11 cellular contexts compared by ENCODE assay signal in the genomic region with DNA sequence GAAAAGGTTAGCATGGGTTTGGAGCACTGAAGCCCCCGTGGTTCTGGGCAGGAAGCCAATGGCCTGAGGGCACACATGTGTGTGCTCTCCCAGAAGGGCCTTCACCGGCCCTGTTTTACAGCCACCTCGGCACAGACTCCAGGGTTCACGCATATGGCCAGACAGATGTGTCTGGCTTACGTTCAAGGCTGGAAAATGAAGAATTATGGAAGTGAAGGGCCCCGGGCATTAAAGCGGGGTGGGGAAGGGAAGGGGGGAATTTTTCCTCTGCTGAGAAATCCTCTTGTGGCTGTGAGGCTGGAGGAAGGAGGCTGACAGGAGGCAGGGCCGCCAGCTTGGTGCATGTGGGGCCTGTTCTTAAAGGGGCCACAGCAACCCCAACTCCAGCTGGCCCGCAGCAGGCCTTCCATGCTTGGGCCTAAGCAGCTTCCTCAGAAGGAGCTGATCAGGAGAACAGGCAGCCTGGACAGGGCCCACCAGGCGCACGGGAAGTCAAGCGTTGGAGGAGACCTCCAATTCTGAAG. TPM values are rescaled to one million over a fixed set of nuclear protein-coding genes. Genes with fewer than 3 reads are reported as not detected.
A peak's percentile ranks its signal among the peaks of the same experiment; 100 is the strongest.
DNase-seq lines count a peak whose midpoint lies in the region; ATAC-seq and TF ChIP-seq lines count a peak whose summit lies in the region.
"Had no signal": no experiment of that assay in that cellular context is flagged by ENCODE, and none has a peak within 500 bp of the region (broad histone marks: within the 10 kb centered on the region; RNA-seq: fewer than 3 reads in every experiment).

No MANE protein-coding gene starts in this region.

- no peak overlapping the region for H2BK5ac ChIP-seq in H9 (ENCODE audit: insufficient read length, low read length)

- H3K27ac ChIP-seq in H9 (ENCODE audit: insufficient read length, low read depth, low read length) (no peak overlapping the region), RWPE1 (peak overlapping the region; percentile 76), skeletal muscle tissue (ENCODE audit: low read depth, low read length) (peak overlapping the region; percentile 81)
- H3K27ac ChIP-seq: PC-9 had no signal

- no peak overlapping the region for H3K4ac ChIP-seq in H9 (ENCODE audit: low read depth, low read length)

- H3K4me1 Mint-ChIP-seq in H9 (peaks cover 5 to 18% of the 10 kb centered on the region in 2 experiments), glutamatergic neuron (ENCODE audit: low read depth, unreplicated experiment) (peaks cover 30% of the 10 kb centered on the region)

- no peak overlapping the region for H3K9ac ChIP-seq in H9 (ENCODE audit: extremely low read depth, insufficient read length, low read length)
- H3K9ac ChIP-seq in skeletal muscle tissue (ENCODE audit: low read depth in 1 of 3, low read length in 3 of 3): peak overlapping the region; percentile 2 to 73 (median 45)

- no peak overlapping the region for H3K56ac ChIP-seq in H9 (ENCODE audit: insufficient read length, low read depth, low read length)

- no peak overlapping the region for H2AFZ ChIP-seq in H9 (ENCODE audit: low read length)
- H2AFZ ChIP-seq: PC-9 had no signal

- no peak for TF ChIP-seq CTCF in H9 (conservative IDR thresholded peaks at IDR 0.05)
- TF ChIP-seq CTCF in RWPE1 (conservative IDR thresholded peaks at IDR 0.05; ENCODE audit: low read depth): no peak
- no peak for TF ChIP-seq CTCF in glutamatergic neuron (IDR thresholded peaks at IDR 0.05; ENCODE audit: partially characterized antibody, unreplicated experiment)
- TF ChIP-seq CTCF in GM20000 (IDR thresholded peaks at IDR 0.05; ENCODE audit: extremely low read depth, missing control alignments): no peak

- H3K23ac ChIP-seq in H9 (ENCODE audit: insufficient read length, low read depth, low read length): no peak overlapping the region

- H3K27me3 ChIP-seq in H9 (ENCODE audit: insufficient read depth, low read length) (no peaks in the 10 kb centered on the region), skeletal muscle tissue (ENCODE audit: control insufficient read depth in 3 of 3, insufficient read depth in 3 of 3, low read length in 3 of 3) (no peaks in the 10 kb centered on the region)

- H3K27ac Mint-ChIP-seq in H9: peak overlapping the region in 2 of 3 experiments; percentile 68 to 88; a peak in 4 of 7 replicates
- H3K27ac Mint-ChIP-seq in glutamatergic neuron (ENCODE audit: unreplicated experiment): peak overlapping the region; percentile 91
- H3K27ac Mint-ChIP-seq: activated B cell treated with CpG ODN at 0.5 μM for 24 hours had no signal

- H3K18ac ChIP-seq in H9 (ENCODE audit: insufficient read length, low read depth, low read length): no peak overlapping the region

- no peak overlapping the region for H3K14ac ChIP-seq in H9 (ENCODE audit: insufficient read depth, low read length)

- intact Hi-C loops in left colon (cut with DNase I, micrococcal nuclease): no loop called here

- H2BK20ac ChIP-seq in H9 (ENCODE audit: low read depth, low read length, poor library complexity, severe bottlenecking): no peak overlapping the region

- H3K9me3 Mint-ChIP-seq in H9 (no peaks in the 10 kb centered on the region), glutamatergic neuron (ENCODE audit: unreplicated experiment) (peaks cover 11% of the 10 kb centered on the region)
- H3K9me3 Mint-ChIP-seq: activated B cell treated with CpG ODN at 0.5 μM for 24 hours had no signal

- no peak overlapping the region for H3K4me3 ChIP-seq in skeletal muscle tissue (ENCODE audit: low read length in 3 of 3)
- H3K4me3 ChIP-seq: PC-9 had no signal

- H3K4me3 Mint-ChIP-seq in H9: no peak overlapping the region
- peak overlapping the region; percentile 57 for H3K4me3 Mint-ChIP-seq in glutamatergic neuron (ENCODE audit: unreplicated experiment)
- H3K4me3 Mint-ChIP-seq: activated B cell treated with CpG ODN at 0.5 μM for 24 hours had no signal

- H3K4me1 ChIP-seq in H9 (ENCODE audit: insufficient read depth, low read length): no peaks in the 10 kb centered on the region
- H3K4me1 ChIP-seq in skeletal muscle tissue (ENCODE audit: control insufficient read depth in 3 of 3, insufficient read depth in 3 of 3, low read length in 3 of 3): peaks cover 34 to 50% (median 43%) of the 10 kb centered on the region in 3 donors

- H4K20me1 ChIP-seq in H9 (ENCODE audit: control insufficient read depth, insufficient read depth, insufficient read length): no peaks in the 10 kb centered on the region

- no peak overlapping the region for H4K8ac ChIP-seq in H9 (replicated peaks; ENCODE audit: insufficient read length, low read depth, low read length)

- CTCF ChIA-PET in RWPE1 (lab: Yijun Ruan, JAX): interaction anchor here (0.6 to 1.3 kb wide), 3 partner anchors 22 to 195 kb away, joined by 3 read pairs; a partner anchor contains a TSS

- no peak overlapping the region for H3K4me2 ChIP-seq in H9 (ENCODE audit: insufficient read depth, insufficient read length, low read length)
- H3K4me2 ChIP-seq: PC-9 had no signal

- H2BK12ac ChIP-seq in H9 (ENCODE audit: insufficient read length, low read depth, low read length): no peak overlapping the region

- no peaks in the 10 kb centered on the region for H3K79me1 ChIP-seq in H9 (ENCODE audit: insufficient read depth, low read depth, low read length, poor library complexity, severe bottlenecking)

- no peak overlapping the region for H2BK120ac ChIP-seq in H9 (ENCODE audit: low read depth, low read length, poor library complexity, severe bottlenecking)

- no peaks in the 10 kb centered on the region for H3K9me3 ChIP-seq in H9 (ENCODE audit: control insufficient read depth, low read depth, low read length)
- no peaks in the 10 kb centered on the region for H3K9me3 ChIP-seq in skeletal muscle tissue (ENCODE audit: control insufficient read depth in 3 of 3, low read length in 3 of 3)

- peaks cover 20 to 26% (median 25%) of the 10 kb centered on the region in 3 donors for H3K36me3 ChIP-seq in skeletal muscle tissue (ENCODE audit: control insufficient read depth in 3 of 3, insufficient read depth in 3 of 3, low read length in 3 of 3)

- no CpG with 5 or more reads among the region's 12 CpGs for WGBS in H9 (ENCODE audit: extremely low coverage, insufficient read length, low lambda C conversion rate)

- H3K23me2 ChIP-seq in H9 (ENCODE audit: insufficient read length, low read depth, low read length, poor library complexity, severe bottlenecking): no peaks in the 10 kb centered on the region

- no peak overlapping the region for H3T11ph ChIP-seq in H9 (ENCODE audit: low read length)

- no peaks in the 10 kb centered on the region for H3K79me2 ChIP-seq in H9 (ENCODE audit: insufficient read depth, low read length)

- H3K27me3 Mint-ChIP-seq in H9 (ENCODE audit: low read depth) (no peaks in the 10 kb centered on the region), glutamatergic neuron (ENCODE audit: unreplicated experiment) (peaks cover 13% of the 10 kb centered on the region)
- H3K27me3 Mint-ChIP-seq: activated B cell treated with CpG ODN at 0.5 μM for 24 hours had no signal

- DNase-seq in H9 (no peak), RWPE1 (ENCODE audit: low spot score) (no peak), glutamatergic neuron (no peak), left colon (no peak), GM20000 (ENCODE audit: low spot score) (no peak), NCI-H1105 treated with DMSO at 0.1 percent for 48 hours (lab: John Stamatoyannopoulos, UW) (no peak)
- DNase-seq: activated B cell treated with CpG ODN at 0.5 μM for 24 hours; PC-9; stimulated activated naive CD8-positive, alpha-beta T cell treated with anti-CD3 and anti-CD28 coated beads, Interleukin-15, Interleukin-2, amounts not matched to agents 100 U/mL and 50 U/mL, for 24 hours had no signal

- no peak overlapping the region for H2AK5ac ChIP-seq in H9 (ENCODE audit: insufficient read length, low read length)

- no peak overlapping the region for H4K5ac ChIP-seq in H9 (ENCODE audit: insufficient read length, low read depth, low read length)

- POLR2A ChIA-PET in RWPE1 (lab: Yijun Ruan, JAX; ENCODE audit: low non-redundant PET): no interaction called here

- no peak overlapping the region for H4K91ac ChIP-seq in H9 (ENCODE audit: insufficient read length, low read depth, low read length)

- H3K36me3 Mint-ChIP-seq in H9 (ENCODE audit: insufficient read depth in 1 of 3, low read depth in 3 of 3): peaks cover 5 to 39% (median 18%) of the 10 kb centered on the region in 3 experiments
- H3K36me3 Mint-ChIP-seq in glutamatergic neuron (ENCODE audit: unreplicated experiment): peaks cover 5% of the 10 kb centered on the region

- H2BK15ac ChIP-seq in H9 (ENCODE audit: low read depth, low read length): no peak overlapping the region

- ATAC-seq in left colon (no peak), GM18907 (IDR thresholded peaks at IDR 0.05; ENCODE audit: unreplicated experiment) (no peak)
- ATAC-seq: stimulated activated naive CD8-positive, alpha-beta T cell treated with anti-CD3 and anti-CD28 coated beads, Interleukin-15, Interleukin-2, amounts not matched to agents 100 U/mL and 50 U/mL, for 24 hours had no signal

RNA-seq across cellular contexts. Expression of a gene that starts 21.6 kb away (rescaled TPM):
- total RNA-seq in H9 (2021): 1.8 and 2.7 TPM in 2 replicates
- 2.5 TPM for total RNA-seq in glutamatergic neuron (ENCODE audit: unreplicated experiment)
- total RNA-seq in skeletal muscle tissue: 23.5 TPM
- 10 to 100 TPM in 1 of 2 donors, 1 to 10 TPM in 1; 4.8 to 12.8 TPM for total RNA-seq in left colon

RNA-seq across cellular contexts. Expression of a gene that starts 34.7 kb away (rescaled TPM):
- total RNA-seq in H9 (2021): 24.2 and 24.6 TPM in 2 replicates
- total RNA-seq in glutamatergic neuron (ENCODE audit: unreplicated experiment): 16.3 TPM
- 24.0 TPM for total RNA-seq in skeletal muscle tissue
- total RNA-seq in left colon: 10 to 100 TPM; 39.2 to 39.7 TPM

RNA-seq across cellular contexts. Expression of a gene that starts 46.6 kb away (rescaled TPM):
- total RNA-seq in H9 (2021) (27.5 and 31.3 TPM in 2 replicates), glutamatergic neuron (ENCODE audit: unreplicated experiment) (36.4 TPM), skeletal muscle tissue (14.1 TPM), left colon (10 to 100 TPM; 31.2 to 35.1 TPM)

RNA-seq across cellular contexts. Expression of a gene that starts 51.4 kb away (rescaled TPM):
- total RNA-seq in H9 (2021): 0.18 and 0.22 TPM in 2 replicates
- total RNA-seq in glutamatergic neuron (ENCODE audit: unreplicated experiment): 50.3 TPM
- total RNA-seq in skeletal muscle tissue: 1.0 TPM
- under 1 TPM; 0.15 to 0.36 TPM for total RNA-seq in left colon
- total RNA-seq: activated B cell treated with CpG ODN at 0.5 μM for 24 hours had no signal
